15 cellular contexts compared by ENCODE assay signal in genomic region chr1:204478921-204479320, GRCh38. TPM values are rescaled to one million over a fixed set of nuclear protein-coding genes. Genes with fewer than 3 reads are reported as not detected.
DNase-seq lines count a peak whose midpoint lies in the region; ATAC-seq and TF ChIP-seq lines count a peak whose summit lies in the region.
"Had no signal": no experiment of that assay in that cellular context is flagged by ENCODE, and none has a peak within 500 bp of the region (broad histone marks: within the 10 kb centered on the region; RNA-seq: fewer than 3 reads in every experiment).

No MANE protein-coding gene starts in this region.

- H3K4me3 Mint-ChIP-seq in naive thymus-derived CD4-positive, alpha-beta T cell: no peak overlapping the region
- H3K4me3 Mint-ChIP-seq: activated CD4-positive, alpha-beta T cell treated with anti-CD3 and anti-CD28 coated beads, Interleukin-2, amount 10 ng/mL, durations not matched to agents 7 days and 5 days; activated T-helper 1 cell treated with anti-CD3 and anti-CD28 coated beads, Interleukin-12 subunit alpha, Interleukin-12 subunit beta, Interleukin-2, Interleukin-4 antibody, amounts not matched to agents 30 ng/mL and 10 ng/mL and 1 ng/mL, durations not matched to agents 14 hours and 24 hours and 36 hours; CD14-positive monocyte; nephron progenitor cell had no signal

- H3K27ac ChIP-seq in OCI-LY7 (ENCODE audit: low read depth, low read length, poor library complexity, severe bottlenecking) (no peak overlapping the region), cingulate gyrus (ENCODE audit: low read depth, low read length) (peak overlapping the region; percentile 71), thyroid gland (peak overlapping the region; percentile 68 to 94 (median 91))
- H3K27ac ChIP-seq in naive thymus-derived CD4-positive, alpha-beta T cell (ENCODE audit: low read depth, low read length): no peak overlapping the region
- H3K27ac ChIP-seq: colonic mucosa had no signal

- no peaks in the 10 kb centered on the region for H3K27me3 Mint-ChIP-seq in naive thymus-derived CD4-positive, alpha-beta T cell
- H3K27me3 Mint-ChIP-seq: activated CD4-positive, alpha-beta T cell treated with anti-CD3 and anti-CD28 coated beads, Interleukin-2, amount 10 ng/mL, durations not matched to agents 7 days and 5 days had no signal

- H3K27ac Mint-ChIP-seq in naive thymus-derived CD4-positive, alpha-beta T cell: peak overlapping the region in 6 of 9 donors; percentile 18 to 76 (median 38)
- H3K27ac Mint-ChIP-seq: activated CD4-positive, alpha-beta T cell treated with anti-CD3 and anti-CD28 coated beads, Interleukin-2, amount 10 ng/mL, durations not matched to agents 7 days and 5 days; activated T-helper 1 cell treated with anti-CD3 and anti-CD28 coated beads, Interleukin-12 subunit alpha, Interleukin-12 subunit beta, Interleukin-2, Interleukin-4 antibody, amounts not matched to agents 30 ng/mL and 10 ng/mL and 1 ng/mL, durations not matched to agents 14 hours and 24 hours and 36 hours; nephron progenitor cell had no signal

- WGBS in thyroid gland, 2 donors: 46 to 55% methylated on average over 2 of the region's 2 CpGs

- no peak for DNase-seq in OCI-LY7 (ENCODE audit: low spot score)
- no peak for DNase-seq in naive thymus-derived CD4-positive, alpha-beta T cell
- no peak for DNase-seq in thyroid gland
- DNase-seq in DMS153 (lab: John Stamatoyannopoulos, UW): no peak
- no peak for DNase-seq in putamen (ENCODE audit: low spot score)
- DNase-seq: activated CD4-positive, alpha-beta T cell treated with anti-CD3 and anti-CD28 coated beads, Interleukin-2, amount 10 ng/mL, durations not matched to agents 7 days and 5 days; NCI-H1048; right cardiac atrium; stimulated activated CD4-positive, alpha-beta T cell treated with anti-CD3 and anti-CD28 coated beads, Interleukin-4, amount 100 ng/mL, for 24 hours had no signal

- POLR2A ChIA-PET in OCI-LY7 (lab: Charles Lee): interaction anchor here (0.7 to 6.1 kb wide), 11 partner anchors 9 to 63 kb away, joined by 3 to 58 read pairs (median 4); partner anchors contain the start of gene PIK3C2B
- POLR2A ChIA-PET in naive thymus-derived CD4-positive, alpha-beta T cell (lab: Charles Lee): interaction anchor here (0.6 to 1.0 kb wide), 2 partner anchors 15 to 1177 kb away, joined by 3 read pairs; no protein-coding TSS in a partner anchor

- no peak for TF ChIP-seq CTCF in OCI-LY7 (conservative IDR thresholded peaks at IDR 0.05; ENCODE audit: low read length)
- no peak for TF ChIP-seq CTCF in thyroid gland (IDR thresholded peaks at IDR 0.05)

- BruUV-seq in OCI-LY7 (replicated peaks; lab: Mats Ljungman, UMichigan): no TSS peak

- CTCF ChIA-PET in OCI-LY7 (lab: Charles Lee; ENCODE audit: unreplicated experiment): interaction anchor here (0.5 to 4.2 kb wide), 5 partner anchors 12 to 332 kb away, joined by 4 to 26 read pairs (median 7); partner anchors contain the start of gene PIK3C2B
- CTCF ChIA-PET in naive thymus-derived CD4-positive, alpha-beta T cell (lab: Charles Lee): interaction anchor here (1.2 to 1.5 kb wide), 4 partner anchors 15 to 285 kb away, joined by 3 to 5 read pairs (median 4); partner anchors contain the start of gene PIK3C2B

- no peaks in the 10 kb centered on the region for H3K27me3 ChIP-seq in naive thymus-derived CD4-positive, alpha-beta T cell (ENCODE audit: control insufficient read depth in 2 of 2, insufficient read depth in 2 of 2, low read length in 2 of 2)
- no peaks in the 10 kb centered on the region for H3K27me3 ChIP-seq in thyroid gland
- H3K27me3 ChIP-seq: colonic mucosa had no signal

- H3K4me3 ChIP-seq in OCI-LY7 (ENCODE audit: low read depth, low read length, poor library complexity, severe bottlenecking): no peak overlapping the region
- no peak overlapping the region for H3K4me3 ChIP-seq in naive thymus-derived CD4-positive, alpha-beta T cell (ENCODE audit: low read length)
- H3K4me3 ChIP-seq in thyroid gland (replicated peaks in 1 of 3): no peak overlapping the region
- H3K4me3 ChIP-seq: colonic mucosa had no signal

- H2AFZ ChIP-seq in OCI-LY7 (ENCODE audit: low read length): peak overlapping the region; percentile 15; the same call in 1 of the 2 replicates

- H3K9me2 ChIP-seq in OCI-LY7 (ENCODE audit: insufficient read depth, low read length): no peaks in the 10 kb centered on the region

- H3K4me2 ChIP-seq in OCI-LY7 (ENCODE audit: low read length): peak overlapping the region; percentile 75; the same call in 1 of the 2 replicates

- no peak for TF ChIP-seq POLR2A in thyroid gland (IDR thresholded peaks at IDR 0.05)

- H4K20me1 ChIP-seq in OCI-LY7 (ENCODE audit: insufficient read depth, low read length): no peaks in the 10 kb centered on the region

- H3K36me3 ChIP-seq in OCI-LY7 (ENCODE audit: insufficient read depth, low read length) (no peaks in the 10 kb centered on the region), thyroid gland (no peaks in the 10 kb centered on the region)
- H3K36me3 ChIP-seq in naive thymus-derived CD4-positive, alpha-beta T cell (ENCODE audit: control insufficient read depth in 2 of 3, insufficient read depth in 3 of 3, low read length in 3 of 3): no peaks in the 10 kb centered on the region
- H3K36me3 ChIP-seq: colonic mucosa had no signal

- H3K9me3 Mint-ChIP-seq in naive thymus-derived CD4-positive, alpha-beta T cell: no peaks in the 10 kb centered on the region
- H3K9me3 Mint-ChIP-seq: activated CD4-positive, alpha-beta T cell treated with anti-CD3 and anti-CD28 coated beads, Interleukin-2, amount 10 ng/mL, durations not matched to agents 7 days and 5 days; activated T-helper 1 cell treated with anti-CD3 and anti-CD28 coated beads, Interleukin-12 subunit alpha, Interleukin-12 subunit beta, Interleukin-2, Interleukin-4 antibody, amounts not matched to agents 30 ng/mL and 10 ng/mL and 1 ng/mL, durations not matched to agents 14 hours and 24 hours and 36 hours; nephron progenitor cell had no signal

- H3K9me3 ChIP-seq in OCI-LY7 (ENCODE audit: low read length): no peaks in the 10 kb centered on the region
- no peaks in the 10 kb centered on the region for H3K9me3 ChIP-seq in naive thymus-derived CD4-positive, alpha-beta T cell (ENCODE audit: control insufficient read depth in 2 of 3, low read length in 3 of 3)
- H3K9me3 ChIP-seq in thyroid gland: no peaks in the 10 kb centered on the region
- H3K9me3 ChIP-seq: colonic mucosa had no signal

- H3K4me1 Mint-ChIP-seq in naive thymus-derived CD4-positive, alpha-beta T cell: peaks cover 41 to 94% (median 82%) of the 10 kb centered on the region in 7 donors

- ATAC-seq in naive thymus-derived CD4-positive, alpha-beta T cell: no peak
- no peak for ATAC-seq in activated CD4-positive, CD25-positive, alpha-beta regulatory T cell treated with anti-CD3 and anti-CD28 coated beads, Interleukin-2, amount 50 U/mL, for 24 hours

- intact Hi-C loops in OCI-LY7 (cut with micrococcal nuclease; ENCODE audit: unreplicated experiment) (no loop called here), thyroid gland (cut with DNase I) (no loop called here)
- intact Hi-C loops in naive thymus-derived CD4-positive, alpha-beta T cell (cut with micrococcal nuclease): no loop called here

- H3K79me2 ChIP-seq in OCI-LY7 (ENCODE audit: insufficient read depth, low read depth, low read length): no peaks in the 10 kb centered on the region

- H3K36me3 Mint-ChIP-seq in naive thymus-derived CD4-positive, alpha-beta T cell: peaks cover 0 to 20% (median 7%) of the 10 kb centered on the region in 5 donors
- H3K36me3 Mint-ChIP-seq: CD14-positive monocyte had no signal

- H3K4me1 ChIP-seq in OCI-LY7 (ENCODE audit: insufficient read depth, low read length, poor library complexity, severe bottlenecking): peaks cover 56% of the 10 kb centered on the region
- peaks cover 13 to 53% of the 10 kb centered on the region in 2 donors for H3K4me1 ChIP-seq in naive thymus-derived CD4-positive, alpha-beta T cell (ENCODE audit: control insufficient read depth in 2 of 2, insufficient read depth in 2 of 2, low read length in 2 of 2)
- peaks cover 71 to 87% of the 10 kb centered on the region in 2 donors for H3K4me1 ChIP-seq in thyroid gland

RNA-seq across cellular contexts. Expression of gene PIK3C2B, which starts 15.7 kb away (rescaled TPM):
- 11.9 and 12.5 TPM in 2 replicates for total RNA-seq in OCI-LY7 (2014; rRNA removed; shearing (Covaris generic))
- total RNA-seq in OCI-LY7 (2022) (36.3 and 43.9 TPM in 2 replicates), thyroid gland (10 to 100 TPM; 19.9 to 36.9 (median 27.2) TPM)
- 10 to 100 TPM; 26.8 to 41.9 (median 32.5) TPM for total RNA-seq in naive thymus-derived CD4-positive, alpha-beta T cell
- polyA plus RNA-seq in naive thymus-derived CD4-positive, alpha-beta T cell: 1 to 10 TPM; 2.7 to 4.2 TPM

RNA-seq across cellular contexts. Expression of gene MDM4, which starts 37.3 kb away (rescaled TPM):
- total RNA-seq in OCI-LY7 (2014; rRNA removed; shearing (Covaris generic)): 102 and 120 TPM in 2 replicates
- 282 and 343 TPM in 2 replicates for total RNA-seq in OCI-LY7 (2022)
- total RNA-seq in naive thymus-derived CD4-positive, alpha-beta T cell: 100 to 1,000 TPM; 107 to 278 (median 268) TPM
- polyA plus RNA-seq in naive thymus-derived CD4-positive, alpha-beta T cell: 10 to 100 TPM; 19.1 to 21.1 TPM
- 100 to 1,000 TPM in 2 of 4 donors, 10 to 100 TPM in 2; 72.3 to 177 (median 102) TPM for total RNA-seq in thyroid gland

Comparison
In these comparisons a context has a peak if more than half of its experiments do, and no peak if none do; other contexts are left out.
1. H3K27ac ChIP-seq: peak in cingulate gyrus (single experiment) and thyroid gland (3 of 3); none in OCI-LY7 (single experiment) and naive thymus-derived CD4-positive, alpha-beta T cell (single experiment).